ENCODE assay signal across 11 cellular contexts in genomic region chr2:145644820-145645302, GRCh38.
DNase-seq lines count a peak whose midpoint lies in the region; ATAC-seq and FAIRE-seq lines count a peak whose summit lies in the region.
"Had no signal": no experiment of that assay in that cellular context is flagged by ENCODE, and none has a peak within 500 bp of the region (broad histone marks: within the 10 kb centered on the region; RNA-seq: fewer than 3 reads in every experiment).

No MANE protein-coding gene starts in this region.

- peak; percentile 21 for FAIRE-seq in frontal cortex (lab: Jason Lieb, UNC)
- FAIRE-seq: islet of Langerhans had no signal

- DNase-seq in frontal cortex (ENCODE audit: low spot score in 2 of 2), result no peak
- DNase-seq in NCI-H524 treated with DMSO at 0.1 percent for 48 hours (lab: John Stamatoyannopoulos, UW), result no peak
- DNase-seq in NCI-H69 (lab: John Stamatoyannopoulos, UW), result no peak
- no peak for DNase-seq in NCI-H510A treated with DMSO at 0.1 percent for 48 hours (lab: John Stamatoyannopoulos, UW)
- no peak for DNase-seq in activated CD4-positive, CD25-positive, alpha-beta regulatory T cell treated with anti-CD3 and anti-CD28 coated beads, Interleukin-2, amount 50 U/mL, for 72 hours
- DNase-seq: right lobe of liver, substantia nigra had no signal

- peak; percentile 99 for ATAC-seq in GM18511 (IDR thresholded peaks at IDR 0.05; ENCODE audit: unreplicated experiment)
- ATAC-seq in GM21529 (IDR thresholded peaks at IDR 0.05; ENCODE audit: unreplicated experiment), result peak; percentile 99
- ATAC-seq in HG03342 (IDR thresholded peaks at IDR 0.05; ENCODE audit: unreplicated experiment), result peak; percentile 96
- ATAC-seq: right lobe of liver had no signal
